1 cellular context compared by ENCODE assay signal in genomic region chr6:139363797-139364196, GRCh38.
TF ChIP-seq lines count a peak whose summit lies in the region.

No MANE protein-coding gene starts in this region.

TF ChIP-seq in K562, 482 proteins besides CTCF, POLR2A, EP300 and RAD21:
- peak; percentile 61 for TF ChIP-seq ZNF146 (CRISPR knock-in tag; IDR thresholded peaks at IDR 0.05; ENCODE audit: unreplicated experiment)
